ENCODE assay signal across 10 cellular contexts in the genomic region with DNA sequence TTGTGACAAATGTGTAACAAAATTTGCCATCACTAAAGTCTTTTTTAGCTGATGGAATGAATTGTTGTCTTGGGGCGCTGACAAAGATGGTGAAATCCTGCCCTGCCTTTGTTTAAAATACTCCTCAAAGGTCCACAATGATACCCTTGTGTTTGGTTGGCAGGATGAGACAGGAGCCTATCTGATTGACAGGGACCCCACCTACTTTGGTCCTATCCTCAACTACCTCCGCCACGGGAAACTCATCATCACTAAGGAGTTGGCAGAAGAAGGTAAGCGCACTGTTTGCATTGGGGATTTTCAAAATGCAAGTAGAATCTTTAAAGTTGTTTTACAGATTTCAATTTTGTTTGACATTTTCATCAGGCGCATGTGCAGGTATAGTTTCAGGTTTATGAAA. TPM values are rescaled to one million over a fixed set of nuclear protein-coding genes. Genes with fewer than 3 reads are reported as not detected.
DNase-seq lines count a peak whose midpoint lies in the region; ATAC-seq and TF ChIP-seq lines count a peak whose summit lies in the region.
"Had no signal": no experiment of that assay in that cellular context is flagged by ENCODE, and none has a peak within 500 bp of the region (broad histone marks: within the 10 kb centered on the region; RNA-seq: fewer than 3 reads in every experiment).

No MANE protein-coding gene starts in this region.

- no peak overlapping the region for H2AFZ ChIP-seq in mesenchymal stem cell (ENCODE audit: low read depth, low read length)

- H3K27me3 ChIP-seq in cardiac muscle cell (no peaks in the 10 kb centered on the region), right cardiac atrium (ENCODE audit: control insufficient read depth, insufficient read depth) (no peaks in the 10 kb centered on the region), adrenal gland (no peaks in the 10 kb centered on the region), mesenchymal stem cell (ENCODE audit: control insufficient read depth in 1 of 2, insufficient read depth in 1 of 2, low read length in 2 of 2) (no peaks in the 10 kb centered on the region), tibial nerve (no peaks in the 10 kb centered on the region)

- DNase-seq in cardiac muscle cell (ENCODE audit: low read depth in 1 of 2, low spot score in 1 of 2) (no peak), right cardiac atrium (no peak), adrenal gland (no peak), mesenchymal stem cell (no peak), tibial nerve (ENCODE audit: low spot score in 2 of 2) (no peak), nucleus accumbens (lab: John Stamatoyannopoulos, UW) (no peak), omental fat pad (ENCODE audit: low spot score) (no peak)
- DNase-seq: activated CD4-positive, alpha-beta T cell treated with anti-CD3 and anti-CD28 coated beads, Interleukin-2, amount 50 U/mL, for 48 hours; NCI-H1694 treated with DMSO at 0.1 percent for 48 hours had no signal

- intact Hi-C loops in right cardiac atrium (cut with DNase I) (no loop called here), adrenal gland (cut with DNase I) (no loop called here)

- H3K14ac ChIP-seq in mesenchymal stem cell (ENCODE audit: low read length in 2 of 2): no peak overlapping the region

- TF ChIP-seq CTCF in cardiac muscle cell (IDR thresholded peaks at IDR 0.05; ENCODE audit: low read depth, low read length) (no peak), adrenal gland (IDR thresholded peaks at IDR 0.05) (no peak), tibial nerve (IDR thresholded peaks at IDR 0.05) (no peak), omental fat pad (IDR thresholded peaks at IDR 0.05) (no peak)

- H3K4me2 ChIP-seq in mesenchymal stem cell (ENCODE audit: low read length, poor library complexity, severe bottlenecking): no peak overlapping the region

- peaks cover 8% of the 10 kb centered on the region for H3K4me1 ChIP-seq in cardiac muscle cell (ENCODE audit: low read depth)
- peaks cover 3% of the 10 kb centered on the region for H3K4me1 ChIP-seq in right cardiac atrium (ENCODE audit: control insufficient read depth, insufficient read depth, low read length)
- peaks cover 14 to 24% of the 10 kb centered on the region in 2 donors for H3K4me1 ChIP-seq in adrenal gland (replicated peaks in 1 of 2)
- H3K4me1 ChIP-seq in mesenchymal stem cell (ENCODE audit: control insufficient read depth, insufficient read depth, low read depth, low read length): peaks cover 4% of the 10 kb centered on the region
- H3K4me1 ChIP-seq in tibial nerve: peaks cover 0 to 37% (median 21%) of the 10 kb centered on the region in 4 donors

- H2BK15ac ChIP-seq in mesenchymal stem cell (ENCODE audit: low read depth, poor library complexity, severe bottlenecking): no peak overlapping the region

- ATAC-seq in right cardiac atrium (no peak), omental fat pad (ENCODE audit: low FRiP score) (no peak), GM18502 (IDR thresholded peaks at IDR 0.05; ENCODE audit: poor library complexity, unreplicated experiment) (no peak)

- H3K27ac ChIP-seq in cardiac muscle cell: no peak overlapping the region
- no peak overlapping the region for H3K27ac ChIP-seq in right cardiac atrium (ENCODE audit: low read length)
- H3K27ac ChIP-seq in adrenal gland: peak overlapping the region in 3 of 5 donors; percentile 30 to 98 (median 43)
- no peak overlapping the region for H3K27ac ChIP-seq in mesenchymal stem cell (ENCODE audit: low read length, poor library complexity, severe bottlenecking)
- H3K27ac ChIP-seq in tibial nerve: peak overlapping the region in 3 of 4 donors; percentile 82 to 98 (median 91)

- peak overlapping the region; percentile 89 for H3K9ac ChIP-seq in mesenchymal stem cell (ENCODE audit: low read length)

- no peak overlapping the region for H2AK5ac ChIP-seq in mesenchymal stem cell (ENCODE audit: low read length, severe bottlenecking)

- no peak overlapping the region for H4K8ac ChIP-seq in mesenchymal stem cell (ENCODE audit: low read length)

- TF ChIP-seq POLR2A in adrenal gland (IDR thresholded peaks at IDR 0.05) (no peak), tibial nerve (IDR thresholded peaks at IDR 0.05) (no peak)

- H3K4me3 ChIP-seq in cardiac muscle cell: peak overlapping the region; percentile 52
- H3K4me3 ChIP-seq in right cardiac atrium (ENCODE audit: low read length): no peak overlapping the region
- no peak overlapping the region for H3K4me3 ChIP-seq in adrenal gland
- H3K4me3 ChIP-seq in mesenchymal stem cell (ENCODE audit: insufficient read depth in 1 of 2, low read depth in 1 of 2, low read length in 2 of 2): peak overlapping the region in 1 of 2 experiments; percentile 96
- no peak overlapping the region for H3K4me3 ChIP-seq in tibial nerve

- H3K36me3 ChIP-seq in cardiac muscle cell (peaks cover 22% of the 10 kb centered on the region), adrenal gland (replicated peaks in 1 of 2) (peaks cover 0 to 36% of the 10 kb centered on the region in 2 donors), mesenchymal stem cell (ENCODE audit: control insufficient read depth in 1 of 2, insufficient read depth in 2 of 2, low read depth in 1 of 2, low read length in 2 of 2) (peaks cover 16 to 42% of the 10 kb centered on the region in 2 experiments), tibial nerve (peaks cover 0 to 36% (median 5%) of the 10 kb centered on the region in 3 donors)

- H3K9me3 ChIP-seq in cardiac muscle cell (ENCODE audit: low read depth) (no peaks in the 10 kb centered on the region), right cardiac atrium (ENCODE audit: control insufficient read depth, low read length) (no peaks in the 10 kb centered on the region), adrenal gland (replicated peaks in 1 of 3) (no peaks in the 10 kb centered on the region), mesenchymal stem cell (ENCODE audit: control insufficient read depth, low read length) (no peaks in the 10 kb centered on the region), tibial nerve (no peaks in the 10 kb centered on the region)

- H3K18ac ChIP-seq in mesenchymal stem cell (ENCODE audit: low read depth in 1 of 2, low read length in 2 of 2): no peak overlapping the region

- no peak overlapping the region for H4K91ac ChIP-seq in mesenchymal stem cell (ENCODE audit: low read length)

- no peak overlapping the region for H2BK12ac ChIP-seq in mesenchymal stem cell (ENCODE audit: low read length in 2 of 2)

- H2BK5ac ChIP-seq in mesenchymal stem cell (ENCODE audit: low read depth, low read length, poor library complexity, severe bottlenecking): no peak overlapping the region

- WGBS in right cardiac atrium: 79% methylated on average over 5 of the region's 5 CpGs
- 94 to 98% (median 94%) methylated on average over 5 of the region's 5 CpGs for WGBS in adrenal gland, 4 donors
- WGBS in mesenchymal stem cell: 97% methylated on average over 4 of the region's 5 CpGs
- WGBS in tibial nerve, 2 donors: 75 to 79% methylated on average over 5 of the region's 5 CpGs

- H3K4ac ChIP-seq in mesenchymal stem cell (ENCODE audit: low read depth in 1 of 2, low read length in 2 of 2): no peak overlapping the region

- peaks cover 20% of the 10 kb centered on the region for H3K79me1 ChIP-seq in mesenchymal stem cell (replicated peaks; ENCODE audit: low read length, poor library complexity, severe bottlenecking)

- TF ChIP-seq EP300 in tibial nerve (IDR thresholded peaks at IDR 0.05): no peak

- no peak overlapping the region for H2BK120ac ChIP-seq in mesenchymal stem cell (ENCODE audit: low read depth, low read length)

- no peak overlapping the region for H3K23ac ChIP-seq in mesenchymal stem cell (ENCODE audit: low read length in 2 of 2)

RNA-seq across cellular contexts. Expression of a gene that starts 2.0 kb away (rescaled TPM):
- 23.9 and 24.4 TPM in 2 replicates for total RNA-seq in cardiac muscle cell
- 20.7 and 22.4 TPM in 2 replicates for polyA plus RNA-seq in cardiac muscle cell
- 10 to 100 TPM; 22.3 to 27.5 (median 23.1) TPM for total RNA-seq in right cardiac atrium
- 22.8 TPM for polyA plus RNA-seq in right cardiac atrium
- 10 to 100 TPM; 38.2 to 49.2 (median 41.8) TPM for total RNA-seq in adrenal gland
- 10 to 100 TPM; 20.6 to 52.4 (median 24.3) TPM for polyA plus RNA-seq in adrenal gland
- polyA plus RNA-seq in mesenchymal stem cell (2013, experiment 1 of 2): 11.7 TPM
- 11.8 TPM for polyA plus RNA-seq in mesenchymal stem cell (2013, experiment 2 of 2)
- total RNA-seq in tibial nerve: 10 to 100 TPM; 24.9 to 33.5 (median 32.6) TPM
- total RNA-seq in omental fat pad: 10 to 100 TPM; 23.6 to 46.1 (median 34.6) TPM

RNA-seq across cellular contexts. Expression of a gene that starts 2.3 kb away (rescaled TPM):
- total RNA-seq in cardiac muscle cell (411 and 666 TPM in 2 replicates), right cardiac atrium (100 to 1,000 TPM; 702 to 831 (median 748) TPM), adrenal gland (100 to 1,000 TPM; 215 to 452 (median 276) TPM), tibial nerve (100 to 1,000 TPM; 171 to 241 (median 220) TPM), omental fat pad (100 to 1,000 TPM; 159 to 394 (median 233) TPM)
- polyA plus RNA-seq in cardiac muscle cell (603 and 732 TPM in 2 replicates), right cardiac atrium (2,009 TPM), adrenal gland (100 to 1,000 TPM; 393 to 826 (median 646) TPM)
- polyA plus RNA-seq in mesenchymal stem cell (2013, experiment 1 of 2): 488 TPM
- 495 TPM for polyA plus RNA-seq in mesenchymal stem cell (2013, experiment 2 of 2)

RNA-seq across cellular contexts. Expression of a gene that starts 36.6 kb away (rescaled TPM):
- total RNA-seq in cardiac muscle cell (44.8 and 62.9 TPM in 2 replicates), right cardiac atrium (10 to 100 TPM; 35.1 to 44.6 (median 37.3) TPM), adrenal gland (100 to 1,000 TPM in 1 of 8 donors, 10 to 100 TPM in 7; 38.7 to 120 (median 52.3) TPM), tibial nerve (10 to 100 TPM; 32.1 to 51.9 (median 46.0) TPM), omental fat pad (10 to 100 TPM; 28.0 to 48.5 (median 42.6) TPM)
- polyA plus RNA-seq in cardiac muscle cell (39.7 and 48.4 TPM in 2 replicates), right cardiac atrium (62.6 TPM), adrenal gland (10 to 100 TPM; 46.7 to 88.8 (median 57.6) TPM)
- polyA plus RNA-seq in mesenchymal stem cell (2013, experiment 1 of 2): 30.1 TPM
- 29.8 TPM for polyA plus RNA-seq in mesenchymal stem cell (2013, experiment 2 of 2)

RNA-seq across cellular contexts. Expression of a gene that starts 38.7 kb away (rescaled TPM):
- total RNA-seq in cardiac muscle cell (32.2 and 47.1 TPM in 2 replicates), right cardiac atrium (10 to 100 TPM; 12.7 to 21.6 (median 18.5) TPM), adrenal gland (1 to 10 TPM in 7 of 8 donors, under 1 TPM in 1; 0.91 to 3.0 (median 1.7) TPM), tibial nerve (10 to 100 TPM in 1 of 4 donors, 1 to 10 TPM in 3; 4.6 to 27.9 (median 7.7) TPM), omental fat pad (10 to 100 TPM; 12.0 to 22.7 (median 16.4) TPM)
- polyA plus RNA-seq in cardiac muscle cell (9.9 and 18.8 TPM in 2 replicates), right cardiac atrium (12.7 TPM), adrenal gland (1 to 10 TPM in 2 of 3 donors, under 1 TPM in 1; 0.77 to 3.9 (median 2.1) TPM)
- 12.9 TPM for polyA plus RNA-seq in mesenchymal stem cell (2013, experiment 1 of 2)
- polyA plus RNA-seq in mesenchymal stem cell (2013, experiment 2 of 2): 12.0 TPM

Comparison
In these comparisons a context has a peak if more than half of its experiments do, and no peak if none do; other contexts are left out.
1. H3K27ac ChIP-seq: peak in adrenal gland (3 of 5) and tibial nerve (3 of 4); none in cardiac muscle cell (single experiment), right cardiac atrium (single experiment) and mesenchymal stem cell (single experiment).